Comparison of ENCODE assay signal across 1 cellular context in genomic region chr1:109438798-109439297, GRCh38.
A peak's percentile ranks its signal among the peaks of the same experiment; 100 is the strongest.
TF ChIP-seq lines count a peak whose summit lies in the region.

No MANE protein-coding gene starts in this region.

TF ChIP-seq in endothelial cell of umbilical vein, 7 proteins besides CTCF, POLR2A, EP300 and RAD21:
- TF ChIP-seq MYC (IDR thresholded peaks at IDR 0.05; ENCODE audit: low read depth, low read length) (no peak), POLR2AphosphoS5 (IDR thresholded peaks at IDR 0.05; ENCODE audit: insufficient read depth, low read depth, low read length) (no peak), MAX (IDR thresholded peaks at IDR 0.05; ENCODE audit: insufficient read depth, insufficient read length) (no peak), EZH2 (IDR thresholded peaks at IDR 0.05; ENCODE audit: borderline replicate concordance, low read depth, low read length, severe bottlenecking) (no peak), GATA2 (IDR thresholded peaks at IDR 0.05; ENCODE audit: insufficient read depth, insufficient read length, low read depth, low read length) (no peak), JUN (IDR thresholded peaks at IDR 0.05; ENCODE audit: borderline replicate concordance, insufficient read depth, insufficient read length, low read depth) (peak; percentile 60), FOS (IDR thresholded peaks at IDR 0.05; ENCODE audit: borderline replicate concordance, insufficient read depth, low read length) (peak; percentile 79)
